ENCODE assay signal across 27 cellular contexts in genomic region chr1:199995096-199995685, GRCh38. TPM values are rescaled to one million over a fixed set of nuclear protein-coding genes. Genes with fewer than 3 reads are reported as not detected.
"Had no signal": no experiment of that assay in that cellular context is flagged by ENCODE, and none has a peak within 500 bp of the region (broad histone marks: within the 10 kb centered on the region; RNA-seq: fewer than 3 reads in every experiment).

No MANE protein-coding gene starts in this region.

- H3K4me1 ChIP-seq: gastroesophageal sphincter, parathyroid adenoma, uterus had no signal

- H3K4me3 ChIP-seq: gastroesophageal sphincter, lung, thoracic aorta, uterus had no signal

- H3K9me3 ChIP-seq: gastroesophageal sphincter, neutrophil, thoracic aorta, uterus had no signal

- H3K27ac ChIP-seq: gastroesophageal sphincter, neutrophil, parathyroid adenoma, thoracic aorta, uterus had no signal

- H3K9ac ChIP-seq: parathyroid adenoma had no signal

- H3K27me3 ChIP-seq: neutrophil, uterus had no signal

- ATAC-seq: gastroesophageal sphincter; left cardiac atrium; right cardiac atrium; stimulated activated naive CD8-positive, alpha-beta T cell treated with anti-CD3 and anti-CD28 coated beads, Interleukin-15, Interleukin-2, amounts not matched to agents 100 U/mL and 50 U/mL, for 24 hours had no signal

- DNase-seq: activated CD4-positive, alpha-beta memory T cell treated with anti-CD3 and anti-CD28 coated beads for 36 hours; activated CD4-positive, alpha-beta T cell treated with anti-CD3 and anti-CD28 coated beads, Interleukin-2, amount 10 ng/mL, durations not matched to agents 24 days and 14 days; activated CD4-positive, CD25-positive, alpha-beta regulatory T cell treated with anti-CD3 and anti-CD28 coated beads, Interleukin-2, amount 50 U/mL, for 72 hours; activated CD8-positive, alpha-beta memory T cell treated with anti-CD3 and anti-CD28 coated beads, Interleukin-2, amount 50 U/mL, for 4 hours; activated gamma-delta T cell treated with Interleukin-2 at 50 U/mL for 16 hours; activated naive CD4-positive, alpha-beta T cell treated with anti-CD3 and anti-CD28 coated beads, Interleukin-2, amount 50 U/mL, for 16 hours; activated T-cell treated with anti-CD3 and anti-CD28 coated beads, Interleukin-2, amount 50 U/mL, for 1 hour; amniotic stem cell; central memory CD4-positive, alpha-beta T cell; head of caudate nucleus; hippocampal formation; left cardiac atrium; naive B cell; nephron progenitor cell; right cardiac atrium; stimulated activated CD4-positive, alpha-beta T cell treated with anti-CD3 and anti-CD28 coated beads, Interleukin-2, amount 100 ng/mL, for 48 hours; stimulated activated naive CD8-positive, alpha-beta T cell treated with anti-CD3 and anti-CD28 coated beads, Interleukin-15, Interleukin-2, amounts not matched to agents 100 U/mL and 50 U/mL, for 24 hours; T-helper 2 cell; uterus had no signal

- H3K36me3 ChIP-seq: gastroesophageal sphincter, neutrophil, thoracic aorta, uterus had no signal

RNA-seq across cellular contexts. Expression of gene NR5A2, which starts 32.3 kb away (rescaled TPM):
- total RNA-seq: activated CD4-positive, alpha-beta memory T cell treated with anti-CD3 and anti-CD28 coated beads for 36 hours; activated CD4-positive, alpha-beta T cell treated with anti-CD3 and anti-CD28 coated beads, Interleukin-2, amount 10 ng/mL, durations not matched to agents 24 days and 14 days; activated CD8-positive, alpha-beta memory T cell treated with anti-CD3 and anti-CD28 coated beads for 36 hours; fibroblast of lung; fibroblast of villous mesenchyme had no signal
